23 cellular contexts compared by ENCODE assay signal in the genomic region with DNA sequence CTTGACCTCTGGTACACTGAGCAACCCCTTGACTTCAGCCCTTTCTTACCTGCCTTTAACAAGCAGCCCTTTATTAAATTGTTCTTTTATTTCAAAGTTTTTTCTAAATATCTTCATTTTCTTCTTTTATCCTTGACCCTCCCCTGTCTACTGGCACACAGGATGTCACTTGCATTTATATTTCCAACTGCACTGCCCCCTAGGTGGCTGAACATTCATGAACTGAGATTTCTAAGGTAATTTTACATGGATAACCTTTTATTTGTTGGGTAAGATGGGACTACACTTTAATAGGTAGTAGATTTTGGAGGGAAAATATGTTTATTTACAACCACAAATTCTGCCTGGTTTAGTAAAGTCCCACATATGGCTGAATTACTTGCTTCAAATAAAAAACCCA.
DNase-seq lines count a peak whose midpoint lies in the region; ATAC-seq and TF ChIP-seq lines count a peak whose summit lies in the region.
"Had no signal": no experiment of that assay in that cellular context is flagged by ENCODE, and none has a peak within 500 bp of the region (broad histone marks: within the 10 kb centered on the region; RNA-seq: fewer than 3 reads in every experiment).

No MANE protein-coding gene starts in this region.

- no peaks in the 10 kb centered on the region for H3F3A ChIP-seq in OCI-LY1 (ENCODE audit: insufficient read depth, low read length)

- no peaks in the 10 kb centered on the region for H3K9me2 ChIP-seq in OCI-LY1 (ENCODE audit: low read depth, low read length)

- no peaks in the 10 kb centered on the region for H3K79me2 ChIP-seq in DND-41 (ENCODE audit: insufficient read depth, low read length)
- no peaks in the 10 kb centered on the region for H3K79me2 ChIP-seq in OCI-LY1 (ENCODE audit: insufficient read depth, low read length)

- H3K36me3 ChIP-seq in DND-41 (ENCODE audit: insufficient read depth, low read length) (no peaks in the 10 kb centered on the region), OCI-LY1 (ENCODE audit: insufficient read depth, low read length) (no peaks in the 10 kb centered on the region)

- peak; percentile 37 for TF ChIP-seq CTCF in 22Rv1 (IDR thresholded peaks at IDR 0.05)
- TF ChIP-seq CTCF in DND-41 (IDR thresholded peaks at IDR 0.05; ENCODE audit: borderline replicate concordance, extremely low read depth, low read length, poor library complexity, severe bottlenecking): peak; percentile 37
- TF ChIP-seq CTCF in OCI-LY1 (IDR thresholded peaks at IDR 0.05; ENCODE audit: low read length): peak; percentile 41; the same call in 1 of the 2 replicates
- TF ChIP-seq CTCF in epithelial cell of proximal tubule (conservative IDR thresholded peaks at IDR 0.05; ENCODE audit: low read depth, low read length): peak; percentile 39

- H3K9ac ChIP-seq in DND-41 (ENCODE audit: low read depth, low read length) (no peak overlapping the region), OCI-LY1 (ENCODE audit: low read length) (no peak overlapping the region)

- no peak overlapping the region for H2AFZ ChIP-seq in DND-41 (ENCODE audit: low read depth, low read length)
- no peak overlapping the region for H2AFZ ChIP-seq in OCI-LY1 (ENCODE audit: low read length)

- H3K27ac ChIP-seq in 22Rv1 (no peak overlapping the region), DND-41 (ENCODE audit: low read length) (no peak overlapping the region), OCI-LY1 (ENCODE audit: low read depth, low read length, poor library complexity, severe bottlenecking) (no peak overlapping the region)
- H3K27ac ChIP-seq: VCaP had no signal

- DNase-seq in DND-41 (no peak), epithelial cell of proximal tubule (ENCODE audit: low read depth) (no peak), GDM1 (lab: John Stamatoyannopoulos, UW) (no peak), nucleus accumbens (lab: John Stamatoyannopoulos, UW) (no peak), NCI-H2196 treated with DMSO at 0.1 percent for 48 hours (lab: John Stamatoyannopoulos, UW; ENCODE audit: unreplicated experiment) (no peak)
- DNase-seq: activated CD4-positive, alpha-beta T cell treated with anti-CD3 and anti-CD28 coated beads, Interleukin-2, amount 10 ng/mL, durations not matched to agents 24 days and 14 days; activated naive CD4-positive, alpha-beta T cell treated with anti-CD3 and anti-CD28 coated beads, Interleukin-2, amount 50 U/mL, for 16 hours; Calu3; KBM-7; left cardiac atrium; MV-4-11; naive B cell; NCI-H1694; NCI-H2171; NCI-H524; NK-92 treated with Interleukin-12 subunit alpha and Interleukin-12 subunit beta, amount 100 ng/mL, for 24 hours; occipital lobe; stimulated activated CD4-positive, alpha-beta T cell treated with anti-CD3 and anti-CD28 coated beads, Interleukin-2, amount 100 ng/mL, for 48 hours had no signal

- H4K20me1 ChIP-seq in DND-41 (ENCODE audit: insufficient read depth, low read length) (no peaks in the 10 kb centered on the region), OCI-LY1 (ENCODE audit: insufficient read depth, low read length) (no peaks in the 10 kb centered on the region)

- H3K27me3 ChIP-seq in DND-41 (ENCODE audit: insufficient read depth, low read length, poor library complexity) (no peaks in the 10 kb centered on the region), OCI-LY1 (ENCODE audit: insufficient read depth, low read length) (no peaks in the 10 kb centered on the region)

- H3K4me2 ChIP-seq in DND-41 (ENCODE audit: insufficient read depth, low read length): no peak overlapping the region
- no peak overlapping the region for H3K4me2 ChIP-seq in OCI-LY1 (ENCODE audit: low read length)

- H3K4me3 ChIP-seq in DND-41 (ENCODE audit: low read depth in 1 of 2, low read length in 2 of 2) (no peak overlapping the region), OCI-LY1 (ENCODE audit: low read depth, low read length, poor library complexity, severe bottlenecking) (no peak overlapping the region), epithelial cell of proximal tubule (ENCODE audit: low read depth, low read length) (no peak overlapping the region)

- ATAC-seq in DND-41 (ENCODE audit: insufficient read depth, low read depth) (no peak), HG02678 (IDR thresholded peaks at IDR 0.05; ENCODE audit: unreplicated experiment) (no peak)
- ATAC-seq: left cardiac atrium; stimulated activated effector memory CD8-positive, alpha-beta T cell treated with anti-CD3 and anti-CD28 coated beads, Interleukin-12 subunit alpha, Interleukin-12 subunit beta, amount 100 ng/mL, for 72 hours had no signal

- H3K9me3 ChIP-seq in DND-41 (ENCODE audit: insufficient read depth, low read length, severe bottlenecking) (no peaks in the 10 kb centered on the region), OCI-LY1 (ENCODE audit: low read length) (no peaks in the 10 kb centered on the region)

- H3K4me1 ChIP-seq in DND-41 (ENCODE audit: insufficient read depth, low read length): no peaks in the 10 kb centered on the region
- H3K4me1 ChIP-seq in OCI-LY1 (ENCODE audit: insufficient read depth, low read length, severe bottlenecking): no peaks in the 10 kb centered on the region
